In the genomic region with DNA sequence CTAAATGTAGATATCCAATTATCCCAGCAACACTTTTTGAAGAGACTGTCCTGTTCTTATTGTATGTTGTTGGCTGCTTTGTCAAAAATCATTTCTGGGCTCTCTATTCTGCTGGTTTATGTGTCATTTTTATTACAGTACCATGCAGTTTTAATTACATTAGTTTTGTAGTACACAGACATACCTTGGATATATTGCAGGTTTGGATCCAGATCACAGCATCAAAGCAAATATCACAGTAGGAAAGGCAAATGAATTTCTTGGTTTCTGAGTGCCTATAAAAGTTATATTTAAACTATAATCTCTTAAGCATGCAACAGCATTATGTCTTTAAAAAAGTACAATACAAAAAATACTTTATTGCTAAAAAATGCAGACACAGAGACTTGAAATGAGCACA, we compare ENCODE assay signal across 7 cellular contexts.
"Had no signal": no experiment of that assay in that cellular context is flagged by ENCODE, and none has a peak within 500 bp of the region (broad histone marks: within the 10 kb centered on the region; RNA-seq: fewer than 3 reads in every experiment).

No MANE protein-coding gene starts in this region.

- DNase-seq: GDM1, GF-D8 had no signal

- H3K4me3 ChIP-seq: GM12878 had no signal

- FAIRE-seq: GM12878, GM12891, GM12892, GM18507, GM19239 had no signal

- ATAC-seq: GM12878 had no signal
